In genomic region chrX:106917830-106918500, GRCh38 we compare ENCODE assay signal across 13 cellular contexts. TPM values are rescaled to one million over a fixed set of nuclear protein-coding genes. Genes with fewer than 3 reads are reported as not detected.
DNase-seq lines count a peak whose midpoint lies in the region; ATAC-seq and TF ChIP-seq lines count a peak whose summit lies in the region.
"Had no signal": no experiment of that assay in that cellular context is flagged by ENCODE, and none has a peak within 500 bp of the region (broad histone marks: within the 10 kb centered on the region; RNA-seq: fewer than 3 reads in every experiment).

No MANE protein-coding gene starts in this region.

- H3K9ac ChIP-seq in DND-41 (ENCODE audit: low read depth, low read length) (no peak overlapping the region), MM.1S (ENCODE audit: low read length) (no peak overlapping the region), smooth muscle cell (ENCODE audit: low read depth) (no peak overlapping the region)

- DNase-seq in DND-41, result peak; percentile 74
- DNase-seq in T-helper 22 cell (ENCODE audit: low read depth), result peak; percentile 7
- peak; percentile 70 for DNase-seq in iris pigment epithelial cell (ENCODE audit: low read depth)
- DNase-seq in MM.1S, result no peak
- DNase-seq in smooth muscle cell (lab: John Stamatoyannopoulos, UW; ENCODE audit: unreplicated experiment), result no peak
- no peak for DNase-seq in left colon
- DNase-seq: left ventricle myocardium superior, NCI-H1930 had no signal

- H3K36me3 ChIP-seq in DND-41 (ENCODE audit: insufficient read depth, low read length) (no peaks in the 10 kb centered on the region), MM.1S (replicated peaks; ENCODE audit: insufficient read depth, low read length) (no peaks in the 10 kb centered on the region), smooth muscle cell (ENCODE audit: low read depth) (no peaks in the 10 kb centered on the region)
- H3K36me3 ChIP-seq: thoracic aorta had no signal

- H4K20me1 ChIP-seq in DND-41 (ENCODE audit: insufficient read depth, low read length) (no peaks in the 10 kb centered on the region), MM.1S (ENCODE audit: insufficient read depth, low read length) (no peaks in the 10 kb centered on the region), smooth muscle cell (ENCODE audit: low read depth) (no peaks in the 10 kb centered on the region)

- H3K4me2 ChIP-seq in DND-41 (ENCODE audit: insufficient read depth, low read length) (no peak overlapping the region), MM.1S (ENCODE audit: low read depth, low read length) (no peak overlapping the region), smooth muscle cell (no peak overlapping the region)

- WGBS in smooth muscle cell (ENCODE audit: low lambda C conversion rate), result 57% methylated on average over 6 of the region's 6 CpGs

- no peak overlapping the region for H3K4me3 ChIP-seq in DND-41 (ENCODE audit: low read depth in 1 of 2, low read length in 2 of 2)
- no peak overlapping the region for H3K4me3 ChIP-seq in MM.1S (ENCODE audit: low read length)
- no peak overlapping the region for H3K4me3 ChIP-seq in smooth muscle cell
- H3K4me3 ChIP-seq: thoracic aorta had no signal

- H3K27ac ChIP-seq in DND-41 (ENCODE audit: low read length) (no peak overlapping the region; the same call in 1 of the 2 replicates), MM.1S (ENCODE audit: low read length) (no peak overlapping the region), smooth muscle cell (ENCODE audit: low read depth) (no peak overlapping the region)
- H3K27ac ChIP-seq: thoracic aorta, VCaP had no signal

- H3K79me2 ChIP-seq in DND-41 (ENCODE audit: insufficient read depth, low read length) (no peaks in the 10 kb centered on the region), MM.1S (ENCODE audit: low read length) (no peaks in the 10 kb centered on the region), smooth muscle cell (ENCODE audit: low read depth) (no peaks in the 10 kb centered on the region)

- H2AFZ ChIP-seq in DND-41 (ENCODE audit: low read depth, low read length) (no peak overlapping the region), MM.1S (ENCODE audit: low read length) (no peak overlapping the region), smooth muscle cell (ENCODE audit: low read depth) (no peak overlapping the region)

- H3K27me3 ChIP-seq in DND-41 (ENCODE audit: insufficient read depth, low read length, poor library complexity), result no peaks in the 10 kb centered on the region
- H3K27me3 ChIP-seq in MM.1S (replicated peaks; ENCODE audit: insufficient read depth, low read length), result no peaks in the 10 kb centered on the region
- no peaks in the 10 kb centered on the region for H3K27me3 ChIP-seq in smooth muscle cell (ENCODE audit: low read depth)

- intact Hi-C loops in left colon (cut with DNase I, micrococcal nuclease), result no loop called here

- peak; percentile 99 for ATAC-seq in DND-41 (ENCODE audit: insufficient read depth, low read depth)
- ATAC-seq in HG03457 (IDR thresholded peaks at IDR 0.05; ENCODE audit: unreplicated experiment), result peak; percentile 77
- no peak for ATAC-seq in GM21381 (IDR thresholded peaks at IDR 0.05; ENCODE audit: unreplicated experiment)
- ATAC-seq in left colon, result no peak
- ATAC-seq: left ventricle myocardium superior had no signal

- H3K9me3 ChIP-seq in DND-41 (ENCODE audit: insufficient read depth, low read length, severe bottlenecking), result no peaks in the 10 kb centered on the region
- H3K9me3 ChIP-seq in MM.1S (replicated peaks; ENCODE audit: insufficient read depth, low read length), result no peaks in the 10 kb centered on the region
- H3K9me3 ChIP-seq in smooth muscle cell (replicated peaks; ENCODE audit: low read depth), result no peaks in the 10 kb centered on the region
- H3K9me3 ChIP-seq: thoracic aorta had no signal

- no peaks in the 10 kb centered on the region for H3F3A ChIP-seq in MM.1S (ENCODE audit: insufficient read depth, low read length)
- H3F3A ChIP-seq in smooth muscle cell (ENCODE audit: low read depth), result no peaks in the 10 kb centered on the region

- TF ChIP-seq CTCF in DND-41 (IDR thresholded peaks at IDR 0.05; ENCODE audit: borderline replicate concordance, extremely low read depth, low read length, poor library complexity, severe bottlenecking), result no peak
- TF ChIP-seq CTCF in MM.1S (IDR thresholded peaks at IDR 0.05; ENCODE audit: low read length), result no peak
- no peak for TF ChIP-seq CTCF in smooth muscle cell (IDR thresholded peaks at IDR 0.05; ENCODE audit: borderline replicate concordance, insufficient read depth, poor library complexity, severe bottlenecking)

- H3K9me2 ChIP-seq in MM.1S (replicated peaks; ENCODE audit: insufficient read depth, low read length), result no peaks in the 10 kb centered on the region

- H3K4me1 ChIP-seq in DND-41 (ENCODE audit: insufficient read depth, low read length), result peaks cover 21% of the 10 kb centered on the region
- H3K4me1 ChIP-seq in MM.1S (ENCODE audit: low read length), result no peaks in the 10 kb centered on the region
- peaks cover 5% of the 10 kb centered on the region for H3K4me1 ChIP-seq in smooth muscle cell (ENCODE audit: low read depth)

RNA-seq across cellular contexts. Expression of gene CLDN2, which starts 2.2 kb away (rescaled TPM):
- 0.04 TPM in 1 of 2 replicates, not detected in the other for total RNA-seq in smooth muscle cell
- polyA plus RNA-seq in smooth muscle cell, result 0.07 TPM in 1 of 2 replicates, not detected in the other
- total RNA-seq in left colon, result under 1 TPM; 0.20 to 0.27 TPM
- total RNA-seq: cerebellum, left ventricle myocardium superior, thoracic aorta had no signal

RNA-seq across cellular contexts. Expression of gene RIPPLY1, which starts 14.8 kb away (rescaled TPM):
- total RNA-seq in smooth muscle cell, result not detected in 2 replicates
- not detected in 2 replicates for polyA plus RNA-seq in smooth muscle cell
- total RNA-seq in left colon, result not detected
- total RNA-seq: cerebellum, left ventricle myocardium superior, thoracic aorta had no signal

Comparison
In these comparisons a context has a peak if more than half of its experiments do, and no peak if none do; other contexts are left out.
1. ATAC-seq: peak in DND-41 (single experiment) and HG03457 (single experiment); none in GM21381 (single experiment) and left colon (single experiment).
2. DNase-seq: peak in DND-41 (single experiment), T-helper 22 cell (single experiment) and iris pigment epithelial cell (single experiment); none in MM.1S (single experiment), smooth muscle cell (single experiment) and left colon (0 of 2).